ENCODE assay signal across 14 cellular contexts in the genomic region with DNA sequence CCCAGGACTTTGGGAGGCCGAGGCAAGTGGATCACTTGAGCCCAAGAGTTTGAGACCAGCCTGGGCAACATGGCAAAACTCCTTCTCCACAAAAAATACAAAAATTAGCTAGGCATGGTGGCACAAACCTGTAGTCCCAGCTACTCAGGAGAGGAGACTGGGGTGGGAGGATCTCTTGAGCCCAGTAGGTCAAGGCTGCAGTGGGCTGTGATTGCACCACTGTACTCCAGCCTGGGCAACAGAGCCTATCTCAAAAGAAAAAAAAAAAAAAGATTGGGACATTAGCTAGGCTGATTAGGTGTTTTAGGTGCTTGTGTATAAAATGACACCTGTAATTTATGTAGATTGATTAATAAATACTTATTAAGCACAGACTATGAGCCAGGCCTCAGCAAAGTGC. TPM values are rescaled to one million over a fixed set of nuclear protein-coding genes. Genes with fewer than 3 reads are reported as not detected.
DNase-seq lines count a peak whose midpoint lies in the region; ATAC-seq and TF ChIP-seq lines count a peak whose summit lies in the region.
"Had no signal": no experiment of that assay in that cellular context is flagged by ENCODE, and none has a peak within 500 bp of the region (broad histone marks: within the 10 kb centered on the region; RNA-seq: fewer than 3 reads in every experiment).

No MANE protein-coding gene starts in this region.

- no peaks in the 10 kb centered on the region for H3K27me3 ChIP-seq in psoas muscle (ENCODE audit: insufficient read depth in 3 of 3, low read length in 2 of 3)
- H3K27me3 ChIP-seq: BLaER1 treated with 17β-estradiol and CSF1 and Interleukin-3, amounts not matched to agents 10 nM and 100 nM had no signal

- H3K4me1 ChIP-seq in psoas muscle: peaks cover 37% of the 10 kb centered on the region

- no peaks in the 10 kb centered on the region for H3K9me3 ChIP-seq in psoas muscle

- CTCF ChIA-PET in RWPE1 (lab: Yijun Ruan, JAX): interaction anchor here (0.6 to 1.4 kb wide), 2 partner anchors 107 to 206 kb away, joined by 3 to 4 read pairs; no protein-coding TSS in a partner anchor

- intact Hi-C loops in psoas muscle (cut with DNase I): no loop called here

- H3K36me3 ChIP-seq in psoas muscle (ENCODE audit: insufficient read depth in 1 of 2, low read depth in 1 of 2): no peaks in the 10 kb centered on the region

- H3K27ac ChIP-seq in RWPE1 (peak overlapping the region; percentile 26; the same call in 1 of the 2 replicates), psoas muscle (peak overlapping the region; percentile 81)
- H3K27ac ChIP-seq: BLaER1 treated with 17β-estradiol and CSF1 and Interleukin-3, amounts not matched to agents 10 nM and 100 nM had no signal

- POLR2A ChIA-PET in RWPE1 (lab: Yijun Ruan, JAX; ENCODE audit: low non-redundant PET): no interaction called here

- DNase-seq in RWPE1 (ENCODE audit: low spot score): no peak
- DNase-seq in left lobe of liver (ENCODE audit: low spot score): no peak
- DNase-seq in psoas muscle: no peak
- no peak for DNase-seq in effector CD8-positive, alpha-beta T cell (lab: John Stamatoyannopoulos, UW)
- DNase-seq in HCEC 1CT: no peak
- DNase-seq: Calu3; CD8-positive, alpha-beta T cell; DMS79 treated with DMSO at 0.1 percent for 48 hours; GF-D8; GOT3; H7 had no signal

- WGBS in psoas muscle, 3 donors: 86 to 88% (median 88%) methylated on average over 1 of the region's 1 CpG

- no peak overlapping the region for H3K4me3 ChIP-seq in psoas muscle
- H3K4me3 ChIP-seq: BLaER1 treated with 17β-estradiol and CSF1 and Interleukin-3, amounts not matched to agents 10 nM and 100 nM had no signal

- peak; percentile 60 for ATAC-seq in left lobe of liver
- no peak for ATAC-seq in psoas muscle
- no peak for ATAC-seq in HG03520 (IDR thresholded peaks at IDR 0.05; ENCODE audit: unreplicated experiment)
- ATAC-seq: CD8-positive, alpha-beta T cell had no signal

- no peak for TF ChIP-seq CTCF in RWPE1 (conservative IDR thresholded peaks at IDR 0.05; ENCODE audit: low read depth)
- TF ChIP-seq CTCF in psoas muscle (IDR thresholded peaks at IDR 0.05): no peak

RNA-seq across cellular contexts. Expression of a gene that starts 10.1 kb away (rescaled TPM):
- 33.8 TPM for total RNA-seq in left lobe of liver
- 10 to 100 TPM in 1 of 4 donors, 1 to 10 TPM in 3; 8.0 to 11.3 (median 9.0) TPM for total RNA-seq in psoas muscle
- polyA plus RNA-seq in psoas muscle: 10 to 100 TPM; 12.2 to 17.3 (median 17.0) TPM

RNA-seq across cellular contexts. Expression of a gene that starts 42.4 kb away (rescaled TPM):
- total RNA-seq in left lobe of liver (5.5 TPM), psoas muscle (1 to 10 TPM; 5.1 to 7.3 (median 5.9) TPM)
- polyA plus RNA-seq in psoas muscle: 1 to 10 TPM; 2.6 to 6.5 (median 4.5) TPM
- total RNA-seq: A172 had no signal

RNA-seq across cellular contexts. Expression of a gene that starts 42.5 kb away (rescaled TPM):
- total RNA-seq in left lobe of liver (10.6 TPM), psoas muscle (1 to 10 TPM; 6.5 to 7.6 (median 7.1) TPM)
- polyA plus RNA-seq in psoas muscle: 10 to 100 TPM; 17.5 to 20.7 (median 19.2) TPM
- total RNA-seq: A172 had no signal

RNA-seq across cellular contexts. Expression of a gene that starts 48.3 kb away (rescaled TPM):
- total RNA-seq in left lobe of liver: 3.4 TPM
- total RNA-seq in psoas muscle: 1 to 10 TPM; 4.9 to 6.8 (median 5.9) TPM
- 10 to 100 TPM in 1 of 3 donors, 1 to 10 TPM in 2; 8.0 to 11.0 (median 9.9) TPM for polyA plus RNA-seq in psoas muscle

RNA-seq across cellular contexts. Expression of a gene that starts 49.0 kb away (rescaled TPM):
- total RNA-seq in left lobe of liver (5.0 TPM), psoas muscle (10 to 100 TPM in 1 of 4 donors, 1 to 10 TPM in 3; 4.9 to 10.2 (median 7.4) TPM)
- 10 to 100 TPM in 2 of 3 donors, 1 to 10 TPM in 1; 8.9 to 16.7 (median 12.6) TPM for polyA plus RNA-seq in psoas muscle
